In genomic region chr9:99231708-99232107, GRCh38 we compare ENCODE assay signal across 8 cellular contexts. TPM values are rescaled to one million over a fixed set of nuclear protein-coding genes. Genes with fewer than 3 reads are reported as not detected.
A peak's percentile ranks its signal among the peaks of the same experiment; 100 is the strongest.
DNase-seq lines count a peak whose midpoint lies in the region; ATAC-seq and TF ChIP-seq lines count a peak whose summit lies in the region.

No MANE protein-coding gene starts in this region.

- TF ChIP-seq CTCF in CD14-positive monocyte (IDR thresholded peaks at IDR 0.05) (peak; percentile 65), HL-60 (IDR thresholded peaks at IDR 0.05; ENCODE audit: insufficient read depth, low read length) (peak; percentile 22)

- peaks cover 61 to 74% of the 10 kb centered on the region in 2 donors for H3K36me3 Mint-ChIP-seq in CD14-positive monocyte
- H3K36me3 Mint-ChIP-seq in activated naive CD4-positive, alpha-beta T cell treated with anti-CD3 and anti-CD28 coated beads, Interleukin-2, amount 50 U/mL, for 24 hours, result peaks cover 18% of the 10 kb centered on the region

- no peak overlapping the region for H3K4me3 ChIP-seq in HL-60 (replicated peaks; ENCODE audit: insufficient read depth, low read length)

- H3K27me3 ChIP-seq in HL-60 (ENCODE audit: insufficient read depth, poor library complexity, severe bottlenecking), result no peaks in the 10 kb centered on the region

- H3K27ac Mint-ChIP-seq in CD14-positive monocyte, result no peak overlapping the region
- H3K27ac Mint-ChIP-seq in activated naive CD4-positive, alpha-beta T cell treated with anti-CD3 and anti-CD28 coated beads, Interleukin-2, amount 50 U/mL, for 24 hours, result peak overlapping the region; percentile 49

- no peaks in the 10 kb centered on the region for H3K27me3 Mint-ChIP-seq in CD14-positive monocyte (ENCODE audit: low read depth in 3 of 3)
- H3K27me3 Mint-ChIP-seq in activated naive CD4-positive, alpha-beta T cell treated with anti-CD3 and anti-CD28 coated beads, Interleukin-2, amount 50 U/mL, for 24 hours, result no peaks in the 10 kb centered on the region

- H3K4me1 Mint-ChIP-seq in CD14-positive monocyte, result peaks cover 9% of the 10 kb centered on the region
- peaks cover 11% of the 10 kb centered on the region for H3K4me1 Mint-ChIP-seq in activated naive CD4-positive, alpha-beta T cell treated with anti-CD3 and anti-CD28 coated beads, Interleukin-2, amount 50 U/mL, for 24 hours

- H3K27ac ChIP-seq in HL-60 (replicated peaks), result no peak overlapping the region

- DNase-seq in CD14-positive monocyte (ENCODE audit: low spot score) (no peak), HL-60 (ENCODE audit: low read depth in 1 of 2, low spot score in 1 of 2) (peak in 1 of 2 experiments; percentile 24), left lobe of liver (ENCODE audit: low spot score) (no peak), mucosa of gallbladder (ENCODE audit: low spot score) (no peak)
- no peak for DNase-seq in NK-92 treated with Interleukin-12 subunit alpha and Interleukin-12 subunit beta, amount 100 ng/mL, for 24 hours (lab: John Stamatoyannopoulos, UW)

- intact Hi-C loops in CD14-positive monocyte (cut with micrococcal nuclease), result no loop called here

- ATAC-seq in left lobe of liver (peak; percentile 47), GM19035 (IDR thresholded peaks at IDR 0.05; ENCODE audit: unreplicated experiment) (no peak)
- no peak for ATAC-seq in activated CD4-positive, CD25-positive, alpha-beta regulatory T cell treated with anti-CD3 and anti-CD28 coated beads, Interleukin-2, amount 50 U/mL, for 24 hours

- H3K4me3 Mint-ChIP-seq in CD14-positive monocyte, result no peak overlapping the region
- H3K4me3 Mint-ChIP-seq in activated naive CD4-positive, alpha-beta T cell treated with anti-CD3 and anti-CD28 coated beads, Interleukin-2, amount 50 U/mL, for 24 hours, result no peak overlapping the region

- H3K9me3 Mint-ChIP-seq in CD14-positive monocyte, result no peaks in the 10 kb centered on the region
- H3K9me3 Mint-ChIP-seq in activated naive CD4-positive, alpha-beta T cell treated with anti-CD3 and anti-CD28 coated beads, Interleukin-2, amount 50 U/mL, for 24 hours, result no peaks in the 10 kb centered on the region

RNA-seq across cellular contexts. Expression of gene SEC61B, which starts 9.6 kb away (rescaled TPM):
- polyA plus RNA-seq in CD14-positive monocyte, result 100 to 1,000 TPM; 421 to 443 TPM
- 170 TPM for total RNA-seq in left lobe of liver
- 123 TPM for total RNA-seq in mucosa of gallbladder

RNA-seq across cellular contexts. Expression of gene ALG2, which starts 10.0 kb away (rescaled TPM):
- polyA plus RNA-seq in CD14-positive monocyte, result 10 to 100 TPM; 23.6 to 25.5 TPM
- total RNA-seq in left lobe of liver, result 29.1 TPM
- 43.1 TPM for total RNA-seq in mucosa of gallbladder
